1 cellular context compared by ENCODE assay signal in genomic region chr20:23636182-23636907, GRCh38.
TF ChIP-seq lines count a peak whose summit lies in the region.

No MANE protein-coding gene starts in this region.

TF ChIP-seq in endothelial cell of umbilical vein, 7 proteins besides CTCF, POLR2A, EP300 and RAD21:
- no peak for TF ChIP-seq EZH2 (IDR thresholded peaks at IDR 0.05; ENCODE audit: borderline replicate concordance, low read depth, low read length, severe bottlenecking)
- TF ChIP-seq POLR2AphosphoS5 (IDR thresholded peaks at IDR 0.05; ENCODE audit: insufficient read depth, low read depth, low read length) = no peak
- TF ChIP-seq MYC (IDR thresholded peaks at IDR 0.05; ENCODE audit: low read depth, low read length) = no peak
- TF ChIP-seq JUN (IDR thresholded peaks at IDR 0.05; ENCODE audit: borderline replicate concordance, insufficient read depth, insufficient read length, low read depth) = no peak
- TF ChIP-seq GATA2 (IDR thresholded peaks at IDR 0.05; ENCODE audit: insufficient read depth, insufficient read length, low read depth, low read length) = no peak
- TF ChIP-seq FOS (IDR thresholded peaks at IDR 0.05; ENCODE audit: borderline replicate concordance, insufficient read depth, low read length) = no peak
- TF ChIP-seq MAX (IDR thresholded peaks at IDR 0.05; ENCODE audit: insufficient read depth, insufficient read length) = no peak
